ENCODE assay signal across 11 cellular contexts in genomic region chr18:61333746-61334490, GRCh38. TPM values are rescaled to one million over a fixed set of nuclear protein-coding genes. Genes with fewer than 3 reads are reported as not detected.
DNase-seq lines count a peak whose midpoint lies in the region; ATAC-seq and TF ChIP-seq lines count a peak whose summit lies in the region.
"Had no signal": no experiment of that assay in that cellular context is flagged by ENCODE, and none has a peak within 500 bp of the region (broad histone marks: within the 10 kb centered on the region; RNA-seq: fewer than 3 reads in every experiment).

No MANE protein-coding gene starts in this region.

- H3K27ac ChIP-seq in angular gyrus (ENCODE audit: low read depth, low read length) = peak overlapping the region; percentile 95
- H3K27ac ChIP-seq: pancreas had no signal

- H3K36me3 Mint-ChIP-seq in activated naive CD4-positive, alpha-beta T cell treated with anti-CD3 and anti-CD28 coated beads, Interleukin-2, amount 50 U/mL, for 72 hours = peaks cover 0 to 15% of the 10 kb centered on the region in 2 donors
- H3K36me3 Mint-ChIP-seq: activated naive CD8-positive, alpha-beta T cell treated with anti-CD3 and anti-CD28 coated beads for 36 hours had no signal

- TF ChIP-seq CTCF in GM20000 (IDR thresholded peaks at IDR 0.05; ENCODE audit: extremely low read depth, missing control alignments) = no peak

- peaks cover 0 to 4% of the 10 kb centered on the region in 2 donors for H3K9me3 Mint-ChIP-seq in activated naive CD4-positive, alpha-beta T cell treated with anti-CD3 and anti-CD28 coated beads, Interleukin-2, amount 50 U/mL, for 72 hours
- H3K9me3 Mint-ChIP-seq: activated naive CD8-positive, alpha-beta T cell treated with anti-CD3 and anti-CD28 coated beads for 36 hours had no signal

- no peak for ATAC-seq in GM21367 (IDR thresholded peaks at IDR 0.05; ENCODE audit: unreplicated experiment)
- no peak for ATAC-seq in HG03095 (IDR thresholded peaks at IDR 0.05; ENCODE audit: unreplicated experiment)
- ATAC-seq in activated naive CD4-positive, alpha-beta T cell treated with anti-CD3 and anti-CD28 coated beads, Interleukin-2, amount 50 U/mL, for 72 hours = no peak

- H3K27ac Mint-ChIP-seq in activated naive CD4-positive, alpha-beta T cell treated with anti-CD3 and anti-CD28 coated beads, Interleukin-2, amount 50 U/mL, for 72 hours = no peak overlapping the region
- H3K27ac Mint-ChIP-seq: activated naive CD8-positive, alpha-beta T cell treated with anti-CD3 and anti-CD28 coated beads for 36 hours had no signal

- DNase-seq in GM20000 (ENCODE audit: low spot score) (peak; percentile 10), hepatic stellate cell (ENCODE audit: low spot score) (peak; percentile 20), putamen (ENCODE audit: low spot score) (peak; percentile 58), T-helper 2 cell (no peak)
- DNase-seq in activated naive CD4-positive, alpha-beta T cell treated with anti-CD3 and anti-CD28 coated beads, Interleukin-2, amount 50 U/mL, for 72 hours (ENCODE audit: low spot score in 2 of 2) = no peak
- DNase-seq: SHP77 had no signal

RNA-seq across cellular contexts. Expression of gene CDH20, which starts 0.7 kb away (rescaled TPM):
- total RNA-seq in activated naive CD4-positive, alpha-beta T cell treated with anti-CD3 and anti-CD28 coated beads, Interleukin-2, amount 50 U/mL, for 72 hours = under 1 TPM; 0.09 to 0.14 TPM

Comparison
In these comparisons a context has a peak if more than half of its experiments do, and no peak if none do; other contexts are left out.
1. DNase-seq: peak in GM20000 (single experiment), hepatic stellate cell (single experiment) and putamen (single experiment); none in activated naive CD4-positive, alpha-beta T cell treated with anti-CD3 and anti-CD28 coated beads, Interleukin-2, amount 50 U/mL, for 72 hours (0 of 2) and T-helper 2 cell (0 of 5).